23 cellular contexts compared by ENCODE assay signal in genomic region chr5:96588551-96588950, GRCh38.
"Had no signal": no experiment of that assay in that cellular context is flagged by ENCODE, and none has a peak within 500 bp of the region (broad histone marks: within the 10 kb centered on the region; RNA-seq: fewer than 3 reads in every experiment).

No MANE protein-coding gene starts in this region.

- FAIRE-seq: endometrium, frontal cortex had no signal

- H3K4me1 ChIP-seq: colonic mucosa, esophagus muscularis mucosa, foreskin keratinocyte, gastroesophageal sphincter, left lung, lower lobe of right lung had no signal

- DNase-seq: colonic mucosa; cortex of kidney; effector CD8-positive, alpha-beta T cell; effector memory CD8-positive, alpha-beta T cell; endodermal cell; foreskin keratinocyte; heart left ventricle; hypothalamus; immature natural killer cell; islet precursor cell; kidney; kidney glomerular epithelial cell; left colon; left lung; left ventricle myocardium superior; lower lobe of right lung; mesenchymal stem cell; mucosa of descending colon had no signal

- H3K27ac ChIP-seq: colonic mucosa, esophagus muscularis mucosa, foreskin keratinocyte, gastroesophageal sphincter, heart left ventricle, hepatocyte, left lung, lower lobe of right lung had no signal

- H3K4me3 ChIP-seq: colonic mucosa, esophagus muscularis mucosa, gastroesophageal sphincter, heart left ventricle, hepatocyte, left lung, lower lobe of right lung, mucosa of descending colon had no signal

- H3K9me3 ChIP-seq: colonic mucosa, esophagus muscularis mucosa, gastroesophageal sphincter, heart left ventricle, left lung, lower lobe of right lung, mucosa of descending colon had no signal

- H3K27me3 ChIP-seq: colonic mucosa, esophagus muscularis mucosa, gastroesophageal sphincter, hepatocyte, left lung had no signal

- H3K36me3 ChIP-seq: colonic mucosa, esophagus muscularis mucosa, gastroesophageal sphincter, heart left ventricle, left lung, lower lobe of right lung had no signal
